ENCODE assay signal across 26 cellular contexts in genomic region chr13:95604534-95604915, GRCh38. TPM values are rescaled to one million over a fixed set of nuclear protein-coding genes. Genes with fewer than 3 reads are reported as not detected.
A peak's percentile ranks its signal among the peaks of the same experiment; 100 is the strongest.
DNase-seq lines count a peak whose midpoint lies in the region; ATAC-seq and TF ChIP-seq lines count a peak whose summit lies in the region.
"Had no signal": no experiment of that assay in that cellular context is flagged by ENCODE, and none has a peak within 500 bp of the region (broad histone marks: within the 10 kb centered on the region; RNA-seq: fewer than 3 reads in every experiment).

No MANE protein-coding gene starts in this region.

- H3K9ac ChIP-seq in IMR-90 (ENCODE audit: low read depth, low read length) = no peak overlapping the region

- TF ChIP-seq RAD21 in IMR-90 (IDR thresholded peaks at IDR 0.05; ENCODE audit: low read length) = no peak

- dilution Hi-C loops in IMR-90 (cut with HindIII; ENCODE audit: low sequenced_read_pairs, unreplicated experiment) = no loop called here

- H3K9me3 ChIP-seq in IMR-90 (ENCODE audit: control insufficient read depth, insufficient read depth, low read length) = no peaks in the 10 kb centered on the region
- H3K9me3 ChIP-seq in esophagus squamous epithelium = no peaks in the 10 kb centered on the region
- no peaks in the 10 kb centered on the region for H3K9me3 ChIP-seq in osteoblast (ENCODE audit: low read depth, low read length)
- no peaks in the 10 kb centered on the region for H3K9me3 ChIP-seq in suprapubic skin
- no peaks in the 10 kb centered on the region for H3K9me3 ChIP-seq in ovary
- H3K9me3 ChIP-seq: gastrocnemius medialis, mucosa of descending colon had no signal

- H3K36me3 Mint-ChIP-seq in brain = peaks cover 64% of the 10 kb centered on the region

- no peak overlapping the region for H4K5ac ChIP-seq in IMR-90 (ENCODE audit: low read depth, low read length)

- no peak overlapping the region for H3K18ac ChIP-seq in IMR-90 (ENCODE audit: low read depth, low read length)

- H3K79me1 ChIP-seq in IMR-90 (ENCODE audit: low read depth in 1 of 2, low read length in 2 of 2) = peaks cover 0 to 5% of the 10 kb centered on the region in 2 experiments; a peak in 1 of 4 replicates

- peaks cover 16% of the 10 kb centered on the region for H3K9me1 ChIP-seq in IMR-90 (ENCODE audit: insufficient read depth, low read length)

- no peak for TF ChIP-seq POLR2A in IMR-90 (IDR thresholded peaks at IDR 0.05; ENCODE audit: low read depth, low read length)
- no peak for TF ChIP-seq POLR2A in esophagus squamous epithelium (IDR thresholded peaks at IDR 0.05)
- no peak for TF ChIP-seq POLR2A in suprapubic skin (IDR thresholded peaks at IDR 0.05)
- no peak for TF ChIP-seq POLR2A in ovary (IDR thresholded peaks at IDR 0.05)

- no peak; the same call in 1 of the 2 replicates for ATAC-seq in IMR-90 (ENCODE audit: low read depth)
- ATAC-seq: gastrocnemius medialis, K562 had no signal

- H2AFZ ChIP-seq in IMR-90 (replicated peaks; ENCODE audit: low read length, poor library complexity) = no peak overlapping the region
- peak overlapping the region; percentile 34 for H2AFZ ChIP-seq in osteoblast (ENCODE audit: low read length)
- H2AFZ ChIP-seq: hepatocyte had no signal

- H3K27ac Mint-ChIP-seq in brain = peak overlapping the region in 4 of 5 experiments; percentile 1 to 71 (median 46)
- H3K27ac Mint-ChIP-seq: activated CD4-positive, alpha-beta T cell treated with anti-CD3 and anti-CD28 coated beads, Interleukin-2, amount 10 ng/mL, durations not matched to agents 24 days and 14 days; CD4-positive, alpha-beta T cell had no signal

- in situ Hi-C loops in IMR-90 (cut with MboI; ENCODE audit: low sequenced_read_pairs) = no loop called here

- no peak overlapping the region for H4K91ac ChIP-seq in IMR-90 (ENCODE audit: insufficient read depth, low read depth, low read length)

- H4K20me1 ChIP-seq in IMR-90 (ENCODE audit: insufficient read depth, low read length) = peaks cover 6% of the 10 kb centered on the region
- H4K20me1 ChIP-seq in osteoblast (ENCODE audit: insufficient read depth, low read length) = peaks cover 3% of the 10 kb centered on the region

- H2AK9ac ChIP-seq in IMR-90 (replicated peaks; ENCODE audit: low read depth, low read length, poor library complexity) = no peak overlapping the region

- TF ChIP-seq CTCF in IMR-90 (conservative IDR thresholded peaks at IDR 0.05; ENCODE audit: low read depth, low read length) (no peak), brain (conservative IDR thresholded peaks at IDR 0.05) (no peak), esophagus squamous epithelium (IDR thresholded peaks at IDR 0.05) (no peak), osteoblast (IDR thresholded peaks at IDR 0.05; ENCODE audit: extremely low read depth, low read depth, low read length) (no peak), suprapubic skin (IDR thresholded peaks at IDR 0.05) (no peak), GM20000 (IDR thresholded peaks at IDR 0.05; ENCODE audit: extremely low read depth, missing control alignments) (no peak), ovary (IDR thresholded peaks at IDR 0.05) (no peak)

- peaks cover 38% of the 10 kb centered on the region for H3K36me3 ChIP-seq in IMR-90 (ENCODE audit: control insufficient read depth, insufficient read depth, low read length)
- peaks cover 0 to 11% (median 0%) of the 10 kb centered on the region in 3 donors for H3K36me3 ChIP-seq in esophagus squamous epithelium
- H3K36me3 ChIP-seq in osteoblast (ENCODE audit: insufficient read depth, low read length) = peaks cover 50% of the 10 kb centered on the region
- H3K36me3 ChIP-seq in suprapubic skin = peaks cover 3% of the 10 kb centered on the region
- peaks cover 2% of the 10 kb centered on the region for H3K36me3 ChIP-seq in ovary
- H3K36me3 ChIP-seq: gastrocnemius medialis had no signal

- H3K4me2 ChIP-seq in IMR-90 (ENCODE audit: low read depth, low read length) (no peak overlapping the region), osteoblast (ENCODE audit: insufficient read depth, low read length) (peak overlapping the region; percentile 63)
- H3K4me2 ChIP-seq: hepatocyte had no signal

- H3K4me3 Mint-ChIP-seq in brain = peak overlapping the region in 1 of 5 experiments; percentile 6
- H3K4me3 Mint-ChIP-seq: activated CD4-positive, alpha-beta T cell treated with anti-CD3 and anti-CD28 coated beads, Interleukin-2, amount 10 ng/mL, durations not matched to agents 24 days and 14 days; CD4-positive, alpha-beta T cell; central memory CD8-positive, alpha-beta T cell had no signal

- no peak overlapping the region for H3K14ac ChIP-seq in IMR-90 (replicated peaks; ENCODE audit: low read depth, low read length)

- no peak overlapping the region for H2BK15ac ChIP-seq in IMR-90 (ENCODE audit: low read depth, low read length)

- no peak overlapping the region for H3K56ac ChIP-seq in IMR-90 (ENCODE audit: extremely low read depth, insufficient read depth, low read length)

- no peak overlapping the region for H3K4ac ChIP-seq in IMR-90 (ENCODE audit: low read depth, low read length)

- no CpG with 5 or more reads among the region's 3 CpGs for WGBS in IMR-90 (ENCODE audit: extremely low coverage in 2 of 2, insufficient read length in 1 of 2), 2 experiments
- WGBS in esophagus squamous epithelium, 2 donors = 59 to 65% methylated on average over 3 of the region's 3 CpGs
- WGBS in suprapubic skin = 62% methylated on average over 3 of the region's 3 CpGs
- 94 to 99% (median 95%) methylated on average over 3 of the region's 3 CpGs for WGBS in ovary, 3 donors

- H3K4me1 ChIP-seq in IMR-90 (ENCODE audit: control insufficient read depth, insufficient read depth, low read length) (peaks cover 2% of the 10 kb centered on the region; the same call in 1 of the 2 replicates), esophagus squamous epithelium (peaks cover 0 to 27% (median 10%) of the 10 kb centered on the region in 3 donors), osteoblast (ENCODE audit: insufficient read depth, low read length) (peaks cover 27% of the 10 kb centered on the region), suprapubic skin (peaks cover 3% of the 10 kb centered on the region), ovary (ENCODE audit: insufficient read depth) (no peaks in the 10 kb centered on the region)
- H3K4me1 ChIP-seq: gastrocnemius medialis had no signal

- no peak overlapping the region for H2BK20ac ChIP-seq in IMR-90 (ENCODE audit: low read depth, low read length)

- H4K8ac ChIP-seq in IMR-90 (ENCODE audit: low read depth in 2 of 2, low read length in 2 of 2) = no peak overlapping the region

- no peak overlapping the region for H3K23ac ChIP-seq in IMR-90 (ENCODE audit: low read depth, low read length)

- H3K9me3 Mint-ChIP-seq in brain = no peaks in the 10 kb centered on the region
- H3K9me3 Mint-ChIP-seq: activated CD4-positive, alpha-beta T cell treated with anti-CD3 and anti-CD28 coated beads, Interleukin-2, amount 10 ng/mL, durations not matched to agents 24 days and 14 days; CD4-positive, alpha-beta T cell; central memory CD8-positive, alpha-beta T cell had no signal

- CTCF ChIA-PET in IMR-90 (lab: Yijun Ruan, JAX) = no interaction called here

- H3K79me2 ChIP-seq in osteoblast (ENCODE audit: insufficient read depth, low read length) = no peaks in the 10 kb centered on the region
- H3K79me2 ChIP-seq: hepatocyte had no signal

- no peak for TF ChIP-seq EP300 in suprapubic skin (IDR thresholded peaks at IDR 0.05)
- TF ChIP-seq EP300 in ovary (IDR thresholded peaks at IDR 0.05) = no peak

- H3K27me3 Mint-ChIP-seq in brain = no peaks in the 10 kb centered on the region

- peak; percentile 18 for DNase-seq in IMR-90
- no peak for DNase-seq in esophagus squamous epithelium (lab: John Stamatoyannopoulos, UW)
- peak; percentile 55 for DNase-seq in osteoblast (ENCODE audit: insufficient read length, low spot score, missing footprints)
- no peak for DNase-seq in suprapubic skin (ENCODE audit: low spot score in 2 of 2)
- DNase-seq in GM20000 (ENCODE audit: low spot score) = no peak
- DNase-seq in NCI-H1092 treated with DMSO at 0.1 percent for 48 hours (lab: John Stamatoyannopoulos, UW) = no peak
- no peak for DNase-seq in ovary
- DNase-seq: activated CD4-positive, alpha-beta T cell treated with anti-CD3 and anti-CD28 coated beads, Interleukin-2, amount 10 ng/mL, durations not matched to agents 24 days and 14 days; activated naive CD4-positive, alpha-beta T cell treated with Interleukin-2 at 50 U/mL for 16 hours; activated T-cell treated with anti-CD3 and anti-CD28 coated beads, Interleukin-2, amount 50 U/mL, for 48 hours; amniotic stem cell; CD4-positive, alpha-beta T cell; DMS 273 treated with DMSO at 0.1 percent for 48 hours; erythroblast; gastrocnemius medialis; GDM1; MV-4-11; NCI-H748 treated with DMSO at 0.1 percent for 48 hours; OCI-M1; WERI-Rb-1 had no signal

- H3K27ac ChIP-seq in IMR-90 (ENCODE audit: insufficient read depth, low read length) (no peak overlapping the region), esophagus squamous epithelium (peak overlapping the region; percentile 42 to 65 (median 47)), osteoblast (ENCODE audit: low read depth, low read length) (peak overlapping the region; percentile 81), suprapubic skin (no peak overlapping the region), ovary (no peak overlapping the region)
- H3K27ac ChIP-seq: gastrocnemius medialis, hepatocyte, WERI-Rb-1 had no signal

- BruUV-seq in IMR-90 (replicated peaks; lab: Mats Ljungman, UMichigan) = no TSS peak

- no peak overlapping the region for H2BK5ac ChIP-seq in IMR-90 (ENCODE audit: low read depth, low read length, poor library complexity, severe bottlenecking)

- no peak overlapping the region for H2BK120ac ChIP-seq in IMR-90 (ENCODE audit: low read depth, low read length)

- POLR2A ChIA-PET in IMR-90 (lab: Charles Lee; ENCODE audit: unreplicated experiment) = interaction anchor here (0.6 kb wide), 1 partner anchor 21 kb away, joined by 3 read pairs; no protein-coding TSS in a partner anchor

- intact Hi-C loops in IMR-90 (cut with micrococcal nuclease) (no loop called here), esophagus squamous epithelium (cut with DNase I) (no loop called here), ovary (cut with DNase I) (no loop called here)

- H3K27me3 ChIP-seq in IMR-90 (ENCODE audit: control insufficient read depth, insufficient read depth, low read length) (no peaks in the 10 kb centered on the region), esophagus squamous epithelium (no peaks in the 10 kb centered on the region), osteoblast (ENCODE audit: insufficient read depth, low read length) (no peaks in the 10 kb centered on the region), suprapubic skin (no peaks in the 10 kb centered on the region), ovary (no peaks in the 10 kb centered on the region)
- H3K27me3 ChIP-seq: gastrocnemius medialis, hepatocyte had no signal

- no peak overlapping the region for H2AK5ac ChIP-seq in IMR-90 (ENCODE audit: low read depth, low read length)

- H3K4me3 ChIP-seq in IMR-90 (ENCODE audit: insufficient read depth, low read depth, low read length) (no peak overlapping the region), esophagus squamous epithelium (no peak overlapping the region), osteoblast (ENCODE audit: insufficient read depth, low read length) (peak overlapping the region; percentile 24), suprapubic skin (no peak overlapping the region), ovary (no peak overlapping the region)
- H3K4me3 ChIP-seq: gastrocnemius medialis, hepatocyte, K562, mucosa of descending colon had no signal

- peaks cover 15% of the 10 kb centered on the region for H3K4me1 Mint-ChIP-seq in brain
- H3K4me1 Mint-ChIP-seq: activated CD4-positive, alpha-beta T cell treated with anti-CD3 and anti-CD28 coated beads, Interleukin-2, amount 10 ng/mL, durations not matched to agents 24 days and 14 days; central memory CD8-positive, alpha-beta T cell had no signal

RNA-seq across cellular contexts. Expression of gene DZIP1, which starts 40.0 kb away (rescaled TPM):
- 12.2 and 16.9 TPM in 2 replicates for total RNA-seq in IMR-90 (2012; rRNA removed)
- polyA plus RNA-seq in IMR-90 (2012; rRNA removed) = 13.1 and 15.9 TPM in 2 replicates
- polyA plus RNA-seq in IMR-90 (2012; cell fraction: cytosol; rRNA removed) = 6.5 and 11.4 TPM in 2 replicates
- 24.9 and 47.2 TPM in 2 replicates for polyA plus RNA-seq in IMR-90 (2012; cell fraction: nucleus; rRNA removed; ENCODE audit: low replicate concordance)
- 8.0 TPM for polyA plus RNA-seq in brain (ENCODE audit: insufficient read depth, low read depth, low replicate concordance)
- total RNA-seq in esophagus squamous epithelium = 10 to 100 TPM in 1 of 4 donors, 1 to 10 TPM in 3; 2.9 to 12.8 (median 7.0) TPM
- 33.9 and 34.0 TPM in 2 replicates for total RNA-seq in osteoblast
- 1 to 10 TPM; 1.5 to 4.8 (median 3.4) TPM for total RNA-seq in suprapubic skin
- 10 to 100 TPM; 22.1 to 55.8 (median 45.2) TPM for total RNA-seq in ovary
- polyA plus RNA-seq in ovary = 10 to 100 TPM; 25.4 to 30.0 TPM
- total RNA-seq: CD4-positive, alpha-beta T cell had no signal
- polyA plus RNA-seq: K562 had no signal

RNA-seq across cellular contexts. Expression of gene CLDN10, which starts 52.0 kb away (rescaled TPM):
- total RNA-seq in IMR-90 (2012; rRNA removed) (not detected in 2 replicates), esophagus squamous epithelium (1 to 10 TPM in 2 of 4 donors, not detected in 2; 1.3 to 9.5 TPM), osteoblast (not detected in 2 replicates), suprapubic skin (10 to 100 TPM; 14.3 to 38.7 (median 22.0) TPM), ovary (10 to 100 TPM in 1 of 7 donors, 1 to 10 TPM in 4, under 1 TPM in 1, not detected in 1; 0.45 to 28.7 (median 1.5) TPM)
- polyA plus RNA-seq in IMR-90 (2012; rRNA removed) (not detected in 2 replicates), brain (ENCODE audit: insufficient read depth, low read depth, low replicate concordance) (27.0 TPM), ovary (1 to 10 TPM in 1 of 2 donors, under 1 TPM in 1; 0.68 to 2.4 TPM)
- polyA plus RNA-seq in IMR-90 (2012; cell fraction: cytosol; rRNA removed) = not detected in 2 replicates
- not detected in 2 replicates for polyA plus RNA-seq in IMR-90 (2012; cell fraction: nucleus; rRNA removed; ENCODE audit: low replicate concordance)
- total RNA-seq: activated CD4-positive, alpha-beta T cell treated with anti-CD3 and anti-CD28 coated beads, Interleukin-2, amount 10 ng/mL, durations not matched to agents 24 days and 14 days; CD4-positive, alpha-beta T cell; gastrocnemius medialis; K562 had no signal
- polyA plus RNA-seq: K562, neural cell had no signal

Comparison
In these comparisons a context has a peak if more than half of its experiments do, and no peak if none do; other contexts are left out.
1. DNase-seq: peak in IMR-90 (single experiment) and osteoblast (single experiment); none in esophagus squamous epithelium (single experiment), suprapubic skin (0 of 2), GM20000 (single experiment), NCI-H1092 treated with DMSO at 0.1 percent for 48 hours (single experiment) and ovary (0 of 5).
2. H3K27ac ChIP-seq: peak in esophagus squamous epithelium (4 of 4) and osteoblast (single experiment); none in IMR-90 (single experiment), suprapubic skin (single experiment) and ovary (0 of 2).